In the genomic region with DNA sequence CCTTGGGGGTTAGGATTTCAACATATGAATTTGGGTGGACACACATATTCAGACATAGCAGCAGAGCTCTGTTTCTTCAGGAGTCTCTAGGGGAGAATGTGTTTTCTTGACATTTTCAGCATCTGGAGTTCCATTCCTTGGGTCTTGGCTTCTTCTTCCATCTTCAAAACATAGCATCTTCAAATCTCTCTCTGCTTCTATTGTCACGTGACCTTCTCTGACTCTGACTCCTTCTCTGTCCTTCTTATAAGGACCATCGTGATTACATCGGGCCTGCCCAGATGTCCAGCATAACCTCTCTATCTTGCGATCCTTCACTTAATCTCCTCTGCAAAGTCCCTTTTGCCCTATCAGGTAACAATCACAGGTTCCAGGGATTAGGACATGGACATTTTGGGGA, we compare ENCODE assay signal across 10 cellular contexts.
"Had no signal": no experiment of that assay in that cellular context is flagged by ENCODE, and none has a peak within 500 bp of the region (broad histone marks: within the 10 kb centered on the region; RNA-seq: fewer than 3 reads in every experiment).

No MANE protein-coding gene starts in this region.

- H3K4me3 ChIP-seq: GM23248, HAP-1 had no signal

- H3K4me1 ChIP-seq: HAP-1 had no signal

- H3K4me2 ChIP-seq: KMS-11 had no signal

- H3K36me3 ChIP-seq: HAP-1 had no signal

- ATAC-seq: HCT116 had no signal

- H3K9ac ChIP-seq: GM23248, KMS-11 had no signal

- H2AFZ ChIP-seq: GM23248 had no signal

- H3K27ac ChIP-seq: GM23248, HL-60, KMS-11 had no signal

- DNase-seq: GM23248, GOT3, H7, HFFc6, IMR-90, KBM-7 had no signal

- H3K9me3 ChIP-seq: HAP-1 had no signal
